In the genomic region with DNA sequence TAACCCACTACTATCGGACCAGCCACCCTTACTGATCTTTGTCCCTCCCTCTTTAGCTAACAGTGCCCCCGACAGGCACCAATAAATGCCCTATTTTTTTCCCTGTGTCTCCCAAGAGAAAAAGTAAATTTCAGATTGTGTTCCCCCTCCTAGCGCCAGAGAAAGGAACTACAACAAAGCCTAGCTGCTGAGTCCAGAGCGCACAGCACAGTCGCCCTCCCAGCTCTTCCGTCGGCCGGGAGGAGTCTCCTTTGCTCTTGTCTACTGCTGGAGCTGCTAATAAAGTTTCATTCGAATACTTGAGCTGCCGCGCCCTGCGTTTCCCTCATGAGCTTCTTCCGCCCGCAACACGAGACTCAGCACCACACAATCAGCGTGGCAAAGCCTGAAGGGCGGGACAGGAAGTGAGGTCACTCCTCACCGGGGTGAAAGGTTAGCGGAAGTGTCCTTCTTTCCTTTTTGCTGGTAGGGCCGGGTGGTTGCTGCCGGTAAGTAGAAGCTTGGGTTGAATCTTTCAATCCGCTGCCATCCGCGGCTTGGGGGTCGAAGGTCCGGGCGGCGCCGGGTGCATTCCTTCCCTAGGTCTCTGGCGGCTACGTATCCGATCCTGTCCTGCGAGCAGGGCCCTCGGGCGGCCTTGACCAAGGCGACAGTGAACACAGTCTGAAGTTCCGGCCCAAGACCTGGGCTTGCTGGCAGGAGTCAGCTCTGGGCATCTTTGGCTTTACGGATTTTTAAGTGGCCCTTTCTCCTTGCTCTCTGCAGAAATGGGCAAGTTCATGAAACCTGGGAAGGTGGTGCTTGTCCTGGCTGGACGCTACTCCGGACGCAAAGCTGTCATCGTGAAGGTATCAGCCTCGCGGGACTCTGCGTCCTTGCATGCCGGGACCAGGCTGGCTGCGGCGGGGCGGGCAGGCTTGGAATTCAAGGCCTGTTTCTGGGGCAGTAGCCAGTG, we compare ENCODE assay signal across 1 cellular context.
TF ChIP-seq lines count a peak whose summit lies in the region.

Gene RPL27, plus strand, starts transcription at position 436 of the 955 bp plus-strand sequence. Its CDS starts 332 bp downstream, at position 768.

TF ChIP-seq in K562, 482 proteins besides CTCF, POLR2A, EP300 and RAD21 (continued from another document and continues in another):
- peak in 1 of 2 experiments; percentile 97; a peak in 2 of 4 replicates for TF ChIP-seq ZNF318 (IDR thresholded peaks at IDR 0.05; ENCODE audit: borderline replicate concordance in 1 of 2, low read depth in 1 of 2)
- no peak for TF ChIP-seq GTF3C2 (IDR thresholded peaks at IDR 0.05; ENCODE audit: borderline replicate concordance, extremely low read depth, insufficient read length)
- peak in 1 of 3 experiments; percentile 66 for TF ChIP-seq YY1 (IDR thresholded peaks at IDR 0.05; ENCODE audit: borderline replicate concordance in 1 of 3, control insufficient read depth in 1 of 3, extremely low read depth in 1 of 3, insufficient read depth in 3 of 3, insufficient read length in 1 of 3, insufficient replicate concordance in 2 of 3, low read depth in 1 of 3, low read length in 2 of 3)
- TF ChIP-seq, protein P1, sequence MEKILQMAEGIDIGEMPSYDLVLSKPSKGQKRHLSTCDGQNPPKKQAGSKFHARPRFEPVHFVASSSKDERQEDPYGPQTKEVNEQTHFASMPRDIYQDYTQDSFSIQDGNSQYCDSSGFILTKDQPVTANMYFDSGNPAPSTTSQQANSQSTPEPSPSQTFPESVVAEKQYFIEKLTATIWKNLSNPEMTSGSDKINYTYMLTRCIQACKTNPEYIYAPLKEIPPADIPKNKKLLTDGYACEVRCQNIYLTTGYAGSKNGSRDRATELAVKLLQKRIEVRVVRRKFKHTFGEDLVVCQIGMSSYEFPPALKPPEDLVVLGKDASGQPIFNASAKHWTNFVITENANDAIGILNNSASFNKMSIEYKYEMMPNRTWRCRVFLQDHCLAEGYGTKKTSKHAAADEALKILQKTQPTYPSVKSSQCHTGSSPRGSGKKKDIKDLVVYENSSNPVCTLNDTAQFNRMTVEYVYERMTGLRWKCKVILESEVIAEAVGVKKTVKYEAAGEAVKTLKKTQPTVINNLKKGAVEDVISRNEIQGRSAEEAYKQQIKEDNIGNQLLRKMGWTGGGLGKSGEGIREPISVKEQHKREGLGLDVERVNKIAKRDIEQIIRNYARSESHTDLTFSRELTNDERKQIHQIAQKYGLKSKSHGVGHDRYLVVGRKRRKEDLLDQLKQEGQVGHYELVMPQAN (IDR thresholded peaks at IDR 0.05; ENCODE audit: borderline replicate concordance) = peak; percentile 89
- TF ChIP-seq ZNF140 (CRISPR knock-in tag; IDR thresholded peaks at IDR 0.05) = no peak
- TF ChIP-seq SMARCE1 (IDR thresholded peaks at IDR 0.05) = no peak
- TF ChIP-seq, protein P2, sequence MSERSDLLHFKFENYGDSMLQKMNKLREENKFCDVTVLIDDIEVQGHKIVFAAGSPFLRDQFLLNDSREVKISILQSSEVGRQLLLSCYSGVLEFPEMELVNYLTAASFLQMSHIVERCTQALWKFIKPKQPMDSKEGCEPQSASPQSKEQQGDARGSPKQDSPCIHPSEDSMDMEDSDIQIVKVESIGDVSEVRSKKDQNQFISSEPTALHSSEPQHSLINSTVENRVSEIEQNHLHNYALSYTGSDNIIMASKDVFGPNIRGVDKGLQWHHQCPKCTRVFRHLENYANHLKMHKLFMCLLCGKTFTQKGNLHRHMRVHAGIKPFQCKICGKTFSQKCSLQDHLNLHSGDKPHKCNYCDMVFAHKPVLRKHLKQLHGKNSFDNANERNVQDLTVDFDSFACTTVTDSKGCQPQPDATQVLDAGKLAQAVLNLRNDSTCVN (CRISPR knock-in tag; IDR thresholded peaks at IDR 0.05) = no peak
- no peak for TF ChIP-seq GTF2E2 (tag; IDR thresholded peaks at IDR 0.05)
- no peak for TF ChIP-seq ZNF77 (CRISPR knock-in tag; IDR thresholded peaks at IDR 0.05)
- peak; percentile 96 for TF ChIP-seq POLR2B (IDR thresholded peaks at IDR 0.05; ENCODE audit: low read depth, partially characterized antibody)
- TF ChIP-seq, protein P3, sequence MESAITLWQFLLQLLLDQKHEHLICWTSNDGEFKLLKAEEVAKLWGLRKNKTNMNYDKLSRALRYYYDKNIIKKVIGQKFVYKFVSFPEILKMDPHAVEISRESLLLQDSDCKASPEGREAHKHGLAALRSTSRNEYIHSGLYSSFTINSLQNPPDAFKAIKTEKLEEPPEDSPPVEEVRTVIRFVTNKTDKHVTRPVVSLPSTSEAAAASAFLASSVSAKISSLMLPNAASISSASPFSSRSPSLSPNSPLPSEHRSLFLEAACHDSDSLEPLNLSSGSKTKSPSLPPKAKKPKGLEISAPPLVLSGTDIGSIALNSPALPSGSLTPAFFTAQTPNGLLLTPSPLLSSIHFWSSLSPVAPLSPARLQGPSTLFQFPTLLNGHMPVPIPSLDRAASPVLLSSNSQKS (CRISPR knock-in tag; IDR thresholded peaks at IDR 0.05) = no peak
- TF ChIP-seq PRMT5 (CRISPR knock-in tag; IDR thresholded peaks at IDR 0.05) = no peak
- TF ChIP-seq HMGN3 (IDR thresholded peaks at IDR 0.05; ENCODE audit: borderline replicate concordance, extremely low read depth, insufficient read length, low read depth, low read length) = peak; percentile 55
- TF ChIP-seq ZNF184 (CRISPR knock-in tag; IDR thresholded peaks at IDR 0.05) = no peak
- TF ChIP-seq JUND (IDR thresholded peaks at IDR 0.05; ENCODE audit: borderline replicate concordance, low read depth, low read length) = peak; percentile 93
- TF ChIP-seq JUND (tag; IDR thresholded peaks at IDR 0.05; ENCODE audit: borderline replicate concordance, low read depth, low read length) = peak; percentile 83; the same call in 2 of the 3 replicates
- peak; percentile 67; the same call in 1 of the 2 replicates for TF ChIP-seq NCOR1 (IDR thresholded peaks at IDR 0.05)
- TF ChIP-seq SIN3B (IDR thresholded peaks at IDR 0.05; ENCODE audit: low read depth) = peak; percentile 41; the same call in 1 of the 2 replicates
- TF ChIP-seq TRIM28 (IDR thresholded peaks at IDR 0.05) = no peak
- no peak for TF ChIP-seq SMARCA5 (IDR thresholded peaks at IDR 0.05)
- no peak for TF ChIP-seq ZNF551 (CRISPR knock-in tag; IDR thresholded peaks at IDR 0.05)
- TF ChIP-seq ZNF175 (CRISPR knock-in tag; IDR thresholded peaks at IDR 0.05; ENCODE audit: low read depth) = peak; percentile 78; the same call in 1 of the 2 replicates
- no peak for TF ChIP-seq KDM1A (IDR thresholded peaks at IDR 0.05)
- TF ChIP-seq, protein P4, sequence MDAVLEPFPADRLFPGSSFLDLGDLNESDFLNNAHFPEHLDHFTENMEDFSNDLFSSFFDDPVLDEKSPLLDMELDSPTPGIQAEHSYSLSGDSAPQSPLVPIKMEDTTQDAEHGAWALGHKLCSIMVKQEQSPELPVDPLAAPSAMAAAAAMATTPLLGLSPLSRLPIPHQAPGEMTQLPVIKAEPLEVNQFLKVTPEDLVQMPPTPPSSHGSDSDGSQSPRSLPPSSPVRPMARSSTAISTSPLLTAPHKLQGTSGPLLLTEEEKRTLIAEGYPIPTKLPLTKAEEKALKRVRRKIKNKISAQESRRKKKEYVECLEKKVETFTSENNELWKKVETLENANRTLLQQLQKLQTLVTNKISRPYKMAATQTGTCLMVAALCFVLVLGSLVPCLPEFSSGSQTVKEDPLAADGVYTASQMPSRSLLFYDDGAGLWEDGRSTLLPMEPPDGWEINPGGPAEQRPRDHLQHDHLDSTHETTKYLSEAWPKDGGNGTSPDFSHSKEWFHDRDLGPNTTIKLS (IDR thresholded peaks at IDR 0.05; ENCODE audit: borderline replicate concordance, low read depth) = peak; percentile 98
- TF ChIP-seq NFXL1 (CRISPR knock-in tag; IDR thresholded peaks at IDR 0.05) = no peak
- TF ChIP-seq, protein P5, sequence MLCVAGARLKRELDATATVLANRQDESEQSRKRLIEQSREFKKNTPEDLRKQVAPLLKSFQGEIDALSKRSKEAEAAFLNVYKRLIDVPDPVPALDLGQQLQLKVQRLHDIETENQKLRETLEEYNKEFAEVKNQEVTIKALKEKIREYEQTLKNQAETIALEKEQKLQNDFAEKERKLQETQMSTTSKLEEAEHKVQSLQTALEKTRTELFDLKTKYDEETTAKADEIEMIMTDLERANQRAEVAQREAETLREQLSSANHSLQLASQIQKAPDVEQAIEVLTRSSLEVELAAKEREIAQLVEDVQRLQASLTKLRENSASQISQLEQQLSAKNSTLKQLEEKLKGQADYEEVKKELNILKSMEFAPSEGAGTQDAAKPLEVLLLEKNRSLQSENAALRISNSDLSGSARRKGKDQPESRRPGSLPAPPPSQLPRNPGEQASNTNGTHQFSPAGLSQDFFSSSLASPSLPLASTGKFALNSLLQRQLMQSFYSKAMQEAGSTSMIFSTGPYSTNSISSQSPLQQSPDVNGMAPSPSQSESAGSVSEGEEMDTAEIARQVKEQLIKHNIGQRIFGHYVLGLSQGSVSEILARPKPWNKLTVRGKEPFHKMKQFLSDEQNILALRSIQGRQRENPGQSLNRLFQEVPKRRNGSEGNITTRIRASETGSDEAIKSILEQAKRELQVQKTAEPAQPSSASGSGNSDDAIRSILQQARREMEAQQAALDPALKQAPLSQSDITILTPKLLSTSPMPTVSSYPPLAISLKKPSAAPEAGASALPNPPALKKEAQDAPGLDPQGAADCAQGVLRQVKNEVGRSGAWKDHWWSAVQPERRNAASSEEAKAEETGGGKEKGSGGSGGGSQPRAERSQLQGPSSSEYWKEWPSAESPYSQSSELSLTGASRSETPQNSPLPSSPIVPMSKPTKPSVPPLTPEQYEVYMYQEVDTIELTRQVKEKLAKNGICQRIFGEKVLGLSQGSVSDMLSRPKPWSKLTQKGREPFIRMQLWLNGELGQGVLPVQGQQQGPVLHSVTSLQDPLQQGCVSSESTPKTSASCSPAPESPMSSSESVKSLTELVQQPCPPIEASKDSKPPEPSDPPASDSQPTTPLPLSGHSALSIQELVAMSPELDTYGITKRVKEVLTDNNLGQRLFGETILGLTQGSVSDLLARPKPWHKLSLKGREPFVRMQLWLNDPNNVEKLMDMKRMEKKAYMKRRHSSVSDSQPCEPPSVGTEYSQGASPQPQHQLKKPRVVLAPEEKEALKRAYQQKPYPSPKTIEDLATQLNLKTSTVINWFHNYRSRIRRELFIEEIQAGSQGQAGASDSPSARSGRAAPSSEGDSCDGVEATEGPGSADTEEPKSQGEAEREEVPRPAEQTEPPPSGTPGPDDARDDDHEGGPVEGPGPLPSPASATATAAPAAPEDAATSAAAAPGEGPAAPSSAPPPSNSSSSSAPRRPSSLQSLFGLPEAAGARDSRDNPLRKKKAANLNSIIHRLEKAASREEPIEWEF (CRISPR knock-in tag; IDR thresholded peaks at IDR 0.05) = no peak
